Comparison of ENCODE assay signal across 1 cellular context in the genomic region with DNA sequence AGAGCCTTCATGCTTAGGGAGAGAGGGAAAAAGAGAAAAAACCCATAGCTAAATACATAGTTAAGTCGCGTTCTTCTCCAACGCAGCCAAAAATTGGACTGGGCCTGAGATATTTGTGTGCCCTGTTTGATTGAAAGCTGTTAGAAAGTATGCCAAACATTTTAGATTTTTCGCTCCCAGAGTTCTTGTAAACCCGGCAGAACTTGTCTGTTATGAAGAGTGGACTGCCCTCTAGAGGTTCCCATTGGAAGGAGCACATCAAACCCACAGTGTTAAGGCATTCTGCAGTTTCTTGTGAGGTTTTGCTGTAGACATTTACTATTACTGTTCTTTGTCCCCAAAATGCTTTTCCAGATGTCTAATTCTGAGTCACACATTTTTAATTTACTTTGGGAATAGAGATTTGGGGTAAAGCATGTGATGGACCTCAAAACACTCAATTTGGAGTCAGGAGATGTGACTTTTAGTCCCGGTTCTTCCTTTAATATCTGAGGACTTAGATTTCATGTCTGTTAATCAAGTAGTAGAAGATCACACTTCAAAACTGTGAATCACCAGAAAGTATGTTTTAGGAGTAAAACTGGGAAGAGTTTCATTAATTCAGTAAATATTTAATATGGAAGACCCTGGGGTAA.
TF ChIP-seq lines count a peak whose summit lies in the region.

No MANE protein-coding gene starts in this region.

TF ChIP-seq in HEK293, 187 proteins besides CTCF, POLR2A, EP300 and RAD21 (continued from another document):
- TF ChIP-seq ZNF16 (tag by site-specific recombination; IDR thresholded peaks at IDR 0.05; ENCODE audit: low read depth) (no peak), ZNF791 (tag by site-specific recombination; IDR thresholded peaks at IDR 0.05) (no peak)
TF ChIP-seq in HEK293: peak in this region for 6.
